ENCODE assay signal across 8 cellular contexts in genomic region chr19:44752816-44753618, GRCh38. TPM values are rescaled to one million over a fixed set of nuclear protein-coding genes. Genes with fewer than 3 reads are reported as not detected.
A peak's percentile ranks its signal among the peaks of the same experiment; 100 is the strongest.
DNase-seq lines count a peak whose midpoint lies in the region; ATAC-seq and TF ChIP-seq lines count a peak whose summit lies in the region.

No MANE protein-coding gene starts in this region.

- H3K9ac ChIP-seq in muscle layer of colon (ENCODE audit: low read length): peak overlapping the region; percentile 9

- peaks cover 67% of the 10 kb centered on the region for H3K4me1 Mint-ChIP-seq in activated CD8-positive, alpha-beta memory T cell treated with anti-CD3 and anti-CD28 coated beads, Interleukin-2, amount 10 ng/mL, durations not matched to agents 7 days and 5 days

- no peak for TF ChIP-seq CTCF in epithelial cell of proximal tubule (conservative IDR thresholded peaks at IDR 0.05; ENCODE audit: low read depth, low read length)

- peaks cover 60% of the 10 kb centered on the region for H3K36me3 Mint-ChIP-seq in activated CD8-positive, alpha-beta memory T cell treated with anti-CD3 and anti-CD28 coated beads, Interleukin-2, amount 10 ng/mL, durations not matched to agents 7 days and 5 days

- CTCF ChIA-PET in activated CD8-positive, alpha-beta memory T cell treated with anti-CD3 and anti-CD28 coated beads, Interleukin-2, amount 10 ng/mL, durations not matched to agents 7 days and 5 days (lab: Charles Lee): interaction anchor here (0.5 to 3.5 kb wide), 9 partner anchors 8 to 734 kb away, joined by 3 to 41 read pairs (median 4); partner anchors contain the start of gene CLPTM1

- no peaks in the 10 kb centered on the region for H3K9me3 Mint-ChIP-seq in activated CD8-positive, alpha-beta memory T cell treated with anti-CD3 and anti-CD28 coated beads, Interleukin-2, amount 10 ng/mL, durations not matched to agents 7 days and 5 days (ENCODE audit: low read depth)

- ATAC-seq in GM18873 (IDR thresholded peaks at IDR 0.05; ENCODE audit: low FRiP score, unreplicated experiment) (peak; percentile 60), HG03108 (IDR thresholded peaks at IDR 0.05; ENCODE audit: unreplicated experiment) (peak; percentile 46)
- ATAC-seq in activated CD8-positive, alpha-beta memory T cell treated with anti-CD3 and anti-CD28 coated beads, Interleukin-2, amount 10 ng/mL, durations not matched to agents 7 days and 5 days: peak; percentile 79

- peak overlapping the region; percentile 88 for H3K4me3 Mint-ChIP-seq in activated CD8-positive, alpha-beta memory T cell treated with anti-CD3 and anti-CD28 coated beads, Interleukin-2, amount 10 ng/mL, durations not matched to agents 7 days and 5 days

- peak overlapping the region; percentile 94 for H3K27ac Mint-ChIP-seq in activated CD8-positive, alpha-beta memory T cell treated with anti-CD3 and anti-CD28 coated beads, Interleukin-2, amount 10 ng/mL, durations not matched to agents 7 days and 5 days

- no peaks in the 10 kb centered on the region for H3K27me3 Mint-ChIP-seq in activated CD8-positive, alpha-beta memory T cell treated with anti-CD3 and anti-CD28 coated beads, Interleukin-2, amount 10 ng/mL, durations not matched to agents 7 days and 5 days

- H3K4me1 ChIP-seq in muscle layer of colon (ENCODE audit: insufficient read depth, low read length): peaks cover 64% of the 10 kb centered on the region

- peak overlapping the region; percentile 56 for H3K27ac ChIP-seq in muscle layer of colon (ENCODE audit: low read depth, low read length)

- no peaks in the 10 kb centered on the region for H3K9me3 ChIP-seq in muscle layer of colon (ENCODE audit: low read length)

- no peaks in the 10 kb centered on the region for H3K27me3 ChIP-seq in muscle layer of colon (ENCODE audit: control insufficient read depth in 1 of 2, insufficient read depth in 2 of 2, low read length in 2 of 2)

- H3K4me3 ChIP-seq in epithelial cell of proximal tubule (ENCODE audit: low read depth, low read length) (peak overlapping the region; percentile 47), muscle layer of colon (ENCODE audit: low read depth in 1 of 2, low read length in 2 of 2) (peak overlapping the region in 1 of 2 donors; percentile 12)

- DNase-seq in AG08396 (ENCODE audit: low spot score) (peak; percentile 90), epithelial cell of proximal tubule (ENCODE audit: low read depth) (peak; percentile 72)
- DNase-seq in NK-92 treated with Interleukin-12 subunit alpha and Interleukin-12 subunit beta, amount 100 ng/mL, for 24 hours (lab: John Stamatoyannopoulos, UW): peak; percentile 98
- peak; percentile 99 for DNase-seq in activated CD8-positive, alpha-beta memory T cell treated with anti-CD3 and anti-CD28 coated beads, Interleukin-2, amount 10 ng/mL, durations not matched to agents 7 days and 5 days
- DNase-seq in stimulated activated CD8-positive, alpha-beta memory T cell treated with anti-CD3 and anti-CD28 coated beads, Interleukin-4, amount 100 ng/mL, for 48 hours: peak; percentile 96

- H3K36me3 ChIP-seq in muscle layer of colon (ENCODE audit: insufficient read depth, low read length): peaks cover 15% of the 10 kb centered on the region

RNA-seq across cellular contexts. Expression of gene BCL3, which starts 4.5 kb away (rescaled TPM):
- 10 to 100 TPM; 56.3 to 60.3 TPM for total RNA-seq in activated CD8-positive, alpha-beta memory T cell treated with anti-CD3 and anti-CD28 coated beads, Interleukin-2, amount 10 ng/mL, durations not matched to agents 7 days and 5 days
- total RNA-seq in epithelial cell of proximal tubule: 32.4 and 49.3 TPM in 2 replicates

RNA-seq across cellular contexts. Expression of gene CBLC, which starts 24.7 kb away (rescaled TPM):
- not detected for total RNA-seq in activated CD8-positive, alpha-beta memory T cell treated with anti-CD3 and anti-CD28 coated beads, Interleukin-2, amount 10 ng/mL, durations not matched to agents 7 days and 5 days
- total RNA-seq in epithelial cell of proximal tubule: 16.1 and 27.2 TPM in 2 replicates

RNA-seq across cellular contexts. Expression of gene CEACAM16, which starts 54.1 kb away (rescaled TPM):
- total RNA-seq in activated CD8-positive, alpha-beta memory T cell treated with anti-CD3 and anti-CD28 coated beads, Interleukin-2, amount 10 ng/mL, durations not matched to agents 7 days and 5 days: not detected
- not detected in 2 replicates for total RNA-seq in epithelial cell of proximal tubule

RNA-seq across cellular contexts. Expression of gene BCAM, which starts 55.9 kb away (rescaled TPM):
- total RNA-seq in activated CD8-positive, alpha-beta memory T cell treated with anti-CD3 and anti-CD28 coated beads, Interleukin-2, amount 10 ng/mL, durations not matched to agents 7 days and 5 days: not detected
- total RNA-seq in epithelial cell of proximal tubule: 7.7 and 27.7 TPM in 2 replicates

Comparison
In these comparisons a context has a peak if more than half of its experiments do, and no peak if none do; other contexts are left out.
1. RNA of gene CBLC, which starts 24.7 kb away (total RNA-seq): 16.1 to 27.2 TPM in epithelial cell of proximal tubule; not detected in activated CD8-positive, alpha-beta memory T cell treated with anti-CD3 and anti-CD28 coated beads, Interleukin-2, amount 10 ng/mL, durations not matched to agents 7 days and 5 days; every median in the first group is over 10 times any median in the second.
2. Peak in every context shown above with its lines, with median percentiles within 50 percentile points of each other: DNase-seq and ATAC-seq.